4 cellular contexts compared by ENCODE assay signal in genomic region chr4:108013332-108013731, GRCh38.
"Had no signal": no experiment of that assay in that cellular context is flagged by ENCODE, and none has a peak within 500 bp of the region (broad histone marks: within the 10 kb centered on the region; RNA-seq: fewer than 3 reads in every experiment).

No MANE protein-coding gene starts in this region.

- H3K4me3 ChIP-seq: GM23338 had no signal

- DNase-seq: H9, HCEC 1CT, IMR-90 had no signal

- ATAC-seq: GM23338 had no signal
